ENCODE assay signal across 24 cellular contexts in genomic region chr3:104269771-104270170, GRCh38.
DNase-seq lines count a peak whose midpoint lies in the region; ATAC-seq and TF ChIP-seq lines count a peak whose summit lies in the region.
"Had no signal": no experiment of that assay in that cellular context is flagged by ENCODE, and none has a peak within 500 bp of the region (broad histone marks: within the 10 kb centered on the region; RNA-seq: fewer than 3 reads in every experiment).

No MANE protein-coding gene starts in this region.

- H3F3A ChIP-seq in GM23338 (replicated peaks; ENCODE audit: low read depth): no peaks in the 10 kb centered on the region

- H3K27me3 ChIP-seq in GM23338 (ENCODE audit: insufficient read depth): no peaks in the 10 kb centered on the region
- H3K27me3 ChIP-seq in breast epithelium: no peaks in the 10 kb centered on the region
- H3K27me3 ChIP-seq: BLaER1 treated with 17β-estradiol and CSF1 and Interleukin-3, amounts not matched to agents 10 nM and 100 nM had no signal

- peaks cover 0 to 7% of the 10 kb centered on the region in 2 donors for H3K9me3 ChIP-seq in breast epithelium
- H3K9me3 ChIP-seq: BLaER1 treated with 17β-estradiol and CSF1 and Interleukin-3, amounts not matched to agents 10 nM and 100 nM had no signal

- POLR2A ChIA-PET in WTC11 (lab: Charles Lee): no interaction called here

- H3K4me3 ChIP-seq in GM23338 (no peak overlapping the region), choroid plexus epithelial cell (ENCODE audit: low read depth, low read length) (no peak overlapping the region), breast epithelium (no peak overlapping the region)
- H3K4me3 ChIP-seq: A549; BLaER1 treated with 17β-estradiol and CSF1 and Interleukin-3, amounts not matched to agents 10 nM and 100 nM; GM12878 had no signal

- ATAC-seq in GM23338 (no peak), WTC11 (peak; percentile 41), GM19351 (IDR thresholded peaks at IDR 0.05; ENCODE audit: unreplicated experiment) (no peak)
- ATAC-seq in stimulated activated effector memory CD8-positive, alpha-beta T cell treated with anti-CD3 and anti-CD28 coated beads, Interleukin-12 subunit alpha, Interleukin-12 subunit beta, amount 100 ng/mL, for 72 hours: peak; percentile 32
- ATAC-seq: A549; CD8-positive, alpha-beta T cell; GM12878 had no signal

- intact Hi-C loops in breast epithelium (cut with DNase I; ENCODE audit: low total_unique reads): no loop called here

- H3K4me3 Mint-ChIP-seq in GM23338 (no peak overlapping the region), WTC11 (no peak overlapping the region)
- no peak overlapping the region for H3K4me3 Mint-ChIP-seq in stimulated activated effector memory CD8-positive, alpha-beta T cell treated with anti-CD3 and anti-CD28 coated beads, Interleukin-12 subunit alpha, Interleukin-12 subunit beta, amount 100 ng/mL, for 72 hours
- H3K4me3 Mint-ChIP-seq: B cell; CD4-positive, alpha-beta T cell; CD8-positive, alpha-beta T cell had no signal

- H3K27ac ChIP-seq in GM23338 (ENCODE audit: low read depth): no peak overlapping the region
- no peak overlapping the region for H3K27ac ChIP-seq in breast epithelium
- H3K27ac ChIP-seq: 22Rv1; A549; BLaER1 treated with 17β-estradiol and CSF1 and Interleukin-3, amounts not matched to agents 10 nM and 100 nM; C4-2B had no signal

- TF ChIP-seq POLR2A in breast epithelium (IDR thresholded peaks at IDR 0.05): no peak

- H3K36me3 ChIP-seq in GM23338 (ENCODE audit: insufficient read depth): 0 out of 2 replicates have a peak, but pooled peaks cover 4% of the 10 kb centered on the region
- no peaks in the 10 kb centered on the region for H3K36me3 ChIP-seq in breast epithelium
- H3K36me3 ChIP-seq: BLaER1 treated with 17β-estradiol and CSF1 and Interleukin-3, amounts not matched to agents 10 nM and 100 nM had no signal

- TF ChIP-seq CTCF in GM23338 (conservative IDR thresholded peaks at IDR 0.05; ENCODE audit: low read depth in 2 of 2): no peak
- no peak for TF ChIP-seq CTCF in WTC11 (IDR thresholded peaks at IDR 0.05)
- no peak for TF ChIP-seq CTCF in choroid plexus epithelial cell (conservative IDR thresholded peaks at IDR 0.05; ENCODE audit: low read depth, low read length)
- no peak for TF ChIP-seq CTCF in breast epithelium (IDR thresholded peaks at IDR 0.05)

- no peaks in the 10 kb centered on the region for H3K79me2 ChIP-seq in GM23338 (replicated peaks; ENCODE audit: insufficient read depth)

- peaks cover 9% of the 10 kb centered on the region for H3K36me3 Mint-ChIP-seq in GM23338 (ENCODE audit: low read depth)
- peaks cover 11% of the 10 kb centered on the region for H3K36me3 Mint-ChIP-seq in WTC11
- no peaks in the 10 kb centered on the region for H3K36me3 Mint-ChIP-seq in stimulated activated effector memory CD8-positive, alpha-beta T cell treated with anti-CD3 and anti-CD28 coated beads, Interleukin-12 subunit alpha, Interleukin-12 subunit beta, amount 100 ng/mL, for 72 hours
- H3K36me3 Mint-ChIP-seq: CD8-positive, alpha-beta T cell had no signal

- H3K9me2 ChIP-seq in GM23338 (ENCODE audit: insufficient read depth): no peaks in the 10 kb centered on the region

- CTCF ChIA-PET in WTC11 (lab: Charles Lee): no interaction called here

- H2AFZ ChIP-seq in GM23338: peak overlapping the region; percentile 90; the same call in 1 of the 2 replicates

- H3K27me3 Mint-ChIP-seq in GM23338 (ENCODE audit: insufficient read depth, low read depth, poor library complexity) (no peaks in the 10 kb centered on the region), WTC11 (ENCODE audit: low read depth) (no peaks in the 10 kb centered on the region)
- H3K27me3 Mint-ChIP-seq: B cell; CD4-positive, alpha-beta T cell had no signal

- no peaks in the 10 kb centered on the region for H4K20me1 ChIP-seq in GM23338 (replicated peaks; ENCODE audit: insufficient read depth)
- H4K20me1 ChIP-seq: BLaER1 treated with 17β-estradiol and CSF1 and Interleukin-3, amounts not matched to agents 10 nM and 100 nM had no signal

- H3K4me1 ChIP-seq in GM23338 (ENCODE audit: insufficient read depth) (no peaks in the 10 kb centered on the region), breast epithelium (no peaks in the 10 kb centered on the region)
- H3K4me1 ChIP-seq: A549; BLaER1 treated with 17β-estradiol and CSF1 and Interleukin-3, amounts not matched to agents 10 nM and 100 nM had no signal

- DNase-seq in GM23338 (ENCODE audit: low spot score) (no peak), WTC11 (ENCODE audit: low spot score) (no peak), choroid plexus epithelial cell (ENCODE audit: low read depth) (peak; percentile 14), breast epithelium (ENCODE audit: low spot score in 2 of 2) (no peak), COLO829 (ENCODE audit: low spot score) (no peak)
- no peak for DNase-seq in stimulated activated effector memory CD8-positive, alpha-beta T cell treated with anti-CD3 and anti-CD28 coated beads, Interleukin-12 subunit alpha, Interleukin-12 subunit beta, amount 100 ng/mL, for 72 hours (ENCODE audit: low spot score in 2 of 2)
- DNase-seq: AML-193; CD4-positive, alpha-beta T cell; CD8-positive, alpha-beta T cell; COR-L47; DMS 273 treated with DMSO at 0.1 percent for 48 hours; DMS153; DMS53; DMS79; DND-41; EL; GDM1 had no signal

- H3K9me3 Mint-ChIP-seq in GM23338 (peaks cover 10% of the 10 kb centered on the region), WTC11 (peaks cover 22% of the 10 kb centered on the region)
- no peaks in the 10 kb centered on the region for H3K9me3 Mint-ChIP-seq in stimulated activated effector memory CD8-positive, alpha-beta T cell treated with anti-CD3 and anti-CD28 coated beads, Interleukin-12 subunit alpha, Interleukin-12 subunit beta, amount 100 ng/mL, for 72 hours
- H3K9me3 Mint-ChIP-seq: CD8-positive, alpha-beta T cell had no signal

- no peak overlapping the region for H3K4me2 ChIP-seq in GM23338
- H3K4me2 ChIP-seq: A549; BLaER1 treated with 17β-estradiol and CSF1 and Interleukin-3, amounts not matched to agents 10 nM and 100 nM had no signal

- H3K27ac Mint-ChIP-seq in GM23338 (no peak overlapping the region), WTC11 (no peak overlapping the region)
- no peak overlapping the region for H3K27ac Mint-ChIP-seq in stimulated activated effector memory CD8-positive, alpha-beta T cell treated with anti-CD3 and anti-CD28 coated beads, Interleukin-12 subunit alpha, Interleukin-12 subunit beta, amount 100 ng/mL, for 72 hours
- H3K27ac Mint-ChIP-seq: B cell; CD4-positive, alpha-beta T cell; CD8-positive, alpha-beta T cell had no signal

- H3K4me1 Mint-ChIP-seq in GM23338 (no peaks in the 10 kb centered on the region), WTC11 (0 out of 2 replicates have a peak, but pooled peaks cover 8% of the 10 kb centered on the region)
- no peaks in the 10 kb centered on the region for H3K4me1 Mint-ChIP-seq in stimulated activated effector memory CD8-positive, alpha-beta T cell treated with anti-CD3 and anti-CD28 coated beads, Interleukin-12 subunit alpha, Interleukin-12 subunit beta, amount 100 ng/mL, for 72 hours
- H3K4me1 Mint-ChIP-seq: B cell had no signal

TF ChIP-seq in GM23338, 12 proteins besides CTCF, POLR2A, EP300 and RAD21 (continues in another document):
- no peak for TF ChIP-seq ZNF331 (CRISPR knock-in tag; IDR thresholded peaks at IDR 0.05; ENCODE audit: low read depth)

TF ChIP-seq in WTC11, 78 proteins besides CTCF, POLR2A, EP300 and RAD21:
- TF ChIP-seq ZNF423 (CRISPR knock-in tag; IDR thresholded peaks at IDR 0.05) (peak; percentile 76), EMX1 (CRISPR knock-in tag; IDR thresholded peaks at IDR 0.05) (no peak)

Comparison
In these comparisons a context has a peak if more than half of its experiments do, and no peak if none do; other contexts are left out.
1. ATAC-seq: peak in WTC11 (single experiment) and stimulated activated effector memory CD8-positive, alpha-beta T cell treated with anti-CD3 and anti-CD28 coated beads, Interleukin-12 subunit alpha, Interleukin-12 subunit beta, amount 100 ng/mL, for 72 hours (single experiment); none in GM23338 (single experiment) and GM19351 (single experiment).